Comparison of ENCODE assay signal across 1 cellular context in genomic region chr11:64090811-64091516, GRCh38.
A peak's percentile ranks its signal among the peaks of the same experiment; 100 is the strongest.
TF ChIP-seq lines count a peak whose summit lies in the region.

No MANE protein-coding gene starts in this region.

TF ChIP-seq in HEK293, 187 proteins besides CTCF, POLR2A, EP300 and RAD21 (continued from another document):
- TF ChIP-seq PATZ1 (tag by site-specific recombination; IDR thresholded peaks at IDR 0.05) (peak; percentile 36; the same call in 1 of the 2 replicates), ZBTB17 (tag by site-specific recombination; IDR thresholded peaks at IDR 0.05) (no peak), ZNF324 (tag by site-specific recombination; IDR thresholded peaks at IDR 0.05) (0 out of 2 replicates have a peak, but pooled peaks have one; percentile 20), PRDM2 (tag by site-specific recombination; IDR thresholded peaks at IDR 0.05; ENCODE audit: borderline replicate concordance) (no peak), PRDM10 (tag by site-specific recombination; IDR thresholded peaks at IDR 0.05) (no peak), ZFHX2 (tag by site-specific recombination; conservative IDR thresholded peaks at IDR 0.05) (peak; percentile 91), SP2 (tag by site-specific recombination; IDR thresholded peaks at IDR 0.05) (peak; percentile 23; the same call in 1 of the 2 replicates), ZEB2 (tag by site-specific recombination; IDR thresholded peaks at IDR 0.05) (0 out of 2 replicates have a peak, but pooled peaks have one; percentile 28), ZNF426 (tag by site-specific recombination; IDR thresholded peaks at IDR 0.05) (no peak), ZNF366 (tag by site-specific recombination; conservative IDR thresholded peaks at IDR 0.05) (peak; percentile 59; the same call in 1 of the 2 replicates)
